Comparison of ENCODE assay signal across 12 cellular contexts in genomic region chr17:27808629-27809028, GRCh38. TPM values are rescaled to one million over a fixed set of nuclear protein-coding genes. Genes with fewer than 3 reads are reported as not detected.
A peak's percentile ranks its signal among the peaks of the same experiment; 100 is the strongest.
DNase-seq lines count a peak whose midpoint lies in the region; ATAC-seq and FAIRE-seq lines count a peak whose summit lies in the region.
"Had no signal": no experiment of that assay in that cellular context is flagged by ENCODE, and none has a peak within 500 bp of the region (broad histone marks: within the 10 kb centered on the region; RNA-seq: fewer than 3 reads in every experiment).

No MANE protein-coding gene starts in this region.

- FAIRE-seq in HTR-8/SVneo (lab: Jason Lieb, UNC) = no peak
- FAIRE-seq: K562 had no signal

- peak overlapping the region; percentile 93 for H3K27ac Mint-ChIP-seq in activated naive CD8-positive, alpha-beta T cell
- H3K27ac Mint-ChIP-seq in stimulated activated memory B cell treated with anti-CD40 and anti-IgM and Interleukin-4, amounts not matched to agents 10 μg/mL and 1 μg/mL and 100 μg/mL, for 72 hours = peak overlapping the region; percentile 90

- no peaks in the 10 kb centered on the region for H3K27me3 Mint-ChIP-seq in activated T-cell treated with anti-CD3 and anti-CD28 coated beads, Interleukin-2, amount 50 U/mL, for 4 hours (ENCODE audit: low read depth)
- no peaks in the 10 kb centered on the region for H3K27me3 Mint-ChIP-seq in activated naive CD8-positive, alpha-beta T cell
- no peaks in the 10 kb centered on the region for H3K27me3 Mint-ChIP-seq in stimulated activated memory B cell treated with anti-CD40 and anti-IgM and Interleukin-4, amounts not matched to agents 10 μg/mL and 1 μg/mL and 100 μg/mL, for 72 hours

- H3K4me3 Mint-ChIP-seq in activated T-cell treated with anti-CD3 and anti-CD28 coated beads, Interleukin-2, amount 50 U/mL, for 4 hours = peak overlapping the region; percentile 67
- H3K4me3 Mint-ChIP-seq in activated naive CD8-positive, alpha-beta T cell = no peak overlapping the region
- H3K4me3 Mint-ChIP-seq in stimulated activated memory B cell treated with anti-CD40 and anti-IgM and Interleukin-4, amounts not matched to agents 10 μg/mL and 1 μg/mL and 100 μg/mL, for 72 hours = peak overlapping the region; percentile 69

- peaks cover 44% of the 10 kb centered on the region for H3K4me1 Mint-ChIP-seq in activated T-cell treated with anti-CD3 and anti-CD28 coated beads, Interleukin-2, amount 50 U/mL, for 4 hours (ENCODE audit: low read depth)
- peaks cover 43% of the 10 kb centered on the region for H3K4me1 Mint-ChIP-seq in activated naive CD8-positive, alpha-beta T cell (ENCODE audit: low read depth)
- H3K4me1 Mint-ChIP-seq in stimulated activated memory B cell treated with anti-CD40 and anti-IgM and Interleukin-4, amounts not matched to agents 10 μg/mL and 1 μg/mL and 100 μg/mL, for 72 hours = peaks cover 58% of the 10 kb centered on the region

- no peak for DNase-seq in activated T-cell treated with anti-CD3 and anti-CD28 coated beads, Interleukin-2, amount 50 U/mL, for 4 hours
- DNase-seq in activated T-cell treated with anti-CD3 and anti-CD28 coated beads, Interleukin-2, amount 50 U/mL, for 1 hour = no peak
- DNase-seq in NCI-H1092 (lab: John Stamatoyannopoulos, UW) (no peak), ureter (ENCODE audit: low spot score) (no peak), HTR-8/SVneo (ENCODE audit: insufficient read length, low spot score) (no peak)
- DNase-seq: DMS79 treated with DMSO at 0.1 percent for 48 hours, NCI-H2081 treated with DMSO at 0.1 percent for 48 hours had no signal

- ATAC-seq in activated T-cell treated with anti-CD3 and anti-CD28 coated beads, Interleukin-2, amount 50 U/mL, for 4 hours = no peak
- ATAC-seq in HG03342 (IDR thresholded peaks at IDR 0.05; ENCODE audit: unreplicated experiment) = peak; percentile 4
- no peak for ATAC-seq in stimulated activated memory B cell treated with anti-CD40 and anti-IgM and Interleukin-4, amounts not matched to agents 10 μg/mL and 1 μg/mL and 100 μg/mL, for 72 hours

- H3K9me3 Mint-ChIP-seq in activated T-cell treated with anti-CD3 and anti-CD28 coated beads, Interleukin-2, amount 50 U/mL, for 4 hours = peaks cover 4% of the 10 kb centered on the region
- no peaks in the 10 kb centered on the region for H3K9me3 Mint-ChIP-seq in activated naive CD8-positive, alpha-beta T cell (ENCODE audit: low read depth)
- no peaks in the 10 kb centered on the region for H3K9me3 Mint-ChIP-seq in stimulated activated memory B cell treated with anti-CD40 and anti-IgM and Interleukin-4, amounts not matched to agents 10 μg/mL and 1 μg/mL and 100 μg/mL, for 72 hours

- H3K36me3 Mint-ChIP-seq in activated T-cell treated with anti-CD3 and anti-CD28 coated beads, Interleukin-2, amount 50 U/mL, for 4 hours (ENCODE audit: insufficient read depth) = no peaks in the 10 kb centered on the region
- no peaks in the 10 kb centered on the region for H3K36me3 Mint-ChIP-seq in activated naive CD8-positive, alpha-beta T cell
- no peaks in the 10 kb centered on the region for H3K36me3 Mint-ChIP-seq in stimulated activated memory B cell treated with anti-CD40 and anti-IgM and Interleukin-4, amounts not matched to agents 10 μg/mL and 1 μg/mL and 100 μg/mL, for 72 hours

RNA-seq across cellular contexts. Expression of gene NOS2, which starts 8.3 kb away (rescaled TPM):
- not detected for total RNA-seq in activated T-cell treated with anti-CD3 and anti-CD28 coated beads, Interleukin-2, amount 50 U/mL, for 4 hours
- 0.23 TPM for total RNA-seq in ureter
- total RNA-seq: K562, smooth muscle cell had no signal
